ENCODE assay signal across 9 cellular contexts in genomic region chr4:152150214-152150613, GRCh38.
"Had no signal": no experiment of that assay in that cellular context is flagged by ENCODE, and none has a peak within 500 bp of the region (broad histone marks: within the 10 kb centered on the region; RNA-seq: fewer than 3 reads in every experiment).

No MANE protein-coding gene starts in this region.

- H3K4me3 ChIP-seq: GM23248, K562 had no signal

- H3K4me3 Mint-ChIP-seq: H9, IgD-negative memory B cell had no signal

- H3K27ac Mint-ChIP-seq: H9, IgD-negative memory B cell had no signal

- H3K36me3 Mint-ChIP-seq: IgD-negative memory B cell had no signal

- ATAC-seq: K562 had no signal

- H3K4me1 Mint-ChIP-seq: H9, IgD-negative memory B cell had no signal

- H3K27ac ChIP-seq: GM23248 had no signal

- FAIRE-seq: H1, H54, HTR-8/SVneo, K562 had no signal

- H3K9ac ChIP-seq: GM23248 had no signal

- DNase-seq: GM23248, H9, HCEC 1CT, KG1 had no signal

- H2AFZ ChIP-seq: GM23248 had no signal
